In the genomic region with DNA sequence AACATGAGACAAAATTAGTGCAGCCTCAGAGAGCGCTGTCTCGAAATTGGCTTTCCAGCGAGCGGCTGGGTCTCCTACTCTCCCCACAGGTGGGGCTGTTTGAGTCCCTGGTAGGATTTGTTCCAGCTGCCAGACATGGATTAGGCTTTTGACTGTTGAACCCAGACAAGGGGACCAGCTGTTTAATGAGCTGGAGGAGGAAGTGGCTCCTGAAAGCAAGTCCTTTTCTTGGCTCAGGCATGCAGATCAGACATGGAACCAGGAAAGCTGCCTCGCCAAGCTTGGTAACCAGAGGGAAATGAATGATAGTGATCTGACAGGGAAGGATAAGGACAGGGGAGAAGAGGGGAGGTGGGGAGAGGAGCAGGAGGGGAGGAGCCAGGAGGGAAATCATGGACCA, we compare ENCODE assay signal across 17 cellular contexts.
DNase-seq lines count a peak whose midpoint lies in the region; TF ChIP-seq lines count a peak whose summit lies in the region.
"Had no signal": no experiment of that assay in that cellular context is flagged by ENCODE, and none has a peak within 500 bp of the region (broad histone marks: within the 10 kb centered on the region; RNA-seq: fewer than 3 reads in every experiment).

No MANE protein-coding gene starts in this region.

- no peaks in the 10 kb centered on the region for H3K9me3 Mint-ChIP-seq in nephron progenitor cell
- H3K9me3 Mint-ChIP-seq: activated naive CD8-positive, alpha-beta T cell treated with anti-CD3 and anti-CD28 coated beads for 36 hours; activated T-helper 17 cell treated with anti-CD3 and anti-CD28 coated beads, Interleukin-2, amount 50 U/mL, for 72 hours; natural killer cell; stimulated activated naive B cell treated with anti-CD40 and anti-IgM and Interleukin-4, amounts not matched to agents 10 μg/mL and 1 μg/mL and 100 μg/mL, for 72 hours had no signal

- H3K27me3 ChIP-seq in SJCRH30: no peaks in the 10 kb centered on the region
- H3K27me3 ChIP-seq in transverse colon: peaks cover 57% of the 10 kb centered on the region
- H3K27me3 ChIP-seq: gastrocnemius medialis had no signal

- H3K4me3 ChIP-seq in SJCRH30: no peak overlapping the region
- H3K4me3 ChIP-seq in transverse colon: no peak overlapping the region
- H3K4me3 ChIP-seq: gastrocnemius medialis, sigmoid colon had no signal

- DNase-seq in DMS 273 (lab: John Stamatoyannopoulos, UW; ENCODE audit: unreplicated experiment): peak; percentile 94
- peak; percentile 49 for DNase-seq in NCI-H1092 (lab: John Stamatoyannopoulos, UW)
- peak; percentile 86 to 95 for DNase-seq in SJCRH30
- no peak for DNase-seq in nephron progenitor cell
- no peak for DNase-seq in transverse colon
- no peak for DNase-seq in NAMALWA (ENCODE audit: low spot score)
- DNase-seq in stimulated activated CD4-positive, alpha-beta T cell treated with anti-CD3 and anti-CD28 coated beads, Interleukin-12 subunit alpha, Interleukin-12 subunit beta, amount 100 ng/mL, for 4 hours: no peak
- DNase-seq: activated CD4-positive, alpha-beta T cell treated with anti-CD3 and anti-CD28 coated beads for 48 hours; activated naive CD8-positive, alpha-beta T cell treated with anti-CD3 and anti-CD28 coated beads for 36 hours; effector CD4-positive, alpha-beta T cell; EL; gastrocnemius medialis; natural killer cell; sigmoid colon; stimulated activated CD4-positive, alpha-beta T cell treated with anti-CD3 and anti-CD28 coated beads, Interleukin-1b, Interleukin-23, amount 100 ng/mL, for 48 hours; stimulated activated naive B cell treated with anti-CD40 and anti-IgM and Interleukin-4, amounts not matched to agents 10 μg/mL and 1 μg/mL and 100 μg/mL, for 72 hours had no signal

- peaks cover 82% of the 10 kb centered on the region for H3K4me1 Mint-ChIP-seq in nephron progenitor cell
- H3K4me1 Mint-ChIP-seq: activated naive CD8-positive, alpha-beta T cell treated with anti-CD3 and anti-CD28 coated beads for 36 hours; activated T-helper 17 cell treated with anti-CD3 and anti-CD28 coated beads, Interleukin-2, amount 50 U/mL, for 72 hours had no signal

- in situ Hi-C loops in transverse colon (cut with MboI; ENCODE audit: low pct_ligation_motif_present in 1 of 4, low pct_unique_long_range_greater_than_20kb in 1 of 4, low sequenced_read_pairs in 3 of 4): loop anchor here in 2 of 4 donors (25.0 kb wide), 1 partner anchor 295 kb away; no protein-coding TSS in a partner anchor

- H3K27me3 Mint-ChIP-seq in nephron progenitor cell (ENCODE audit: low read depth, poor library complexity): peaks cover 18% of the 10 kb centered on the region

- peak overlapping the region; percentile 3 for H3K4me3 Mint-ChIP-seq in nephron progenitor cell
- H3K4me3 Mint-ChIP-seq: activated naive CD8-positive, alpha-beta T cell treated with anti-CD3 and anti-CD28 coated beads for 36 hours; activated T-helper 17 cell treated with anti-CD3 and anti-CD28 coated beads, Interleukin-2, amount 50 U/mL, for 72 hours; natural killer cell; stimulated activated naive B cell treated with anti-CD40 and anti-IgM and Interleukin-4, amounts not matched to agents 10 μg/mL and 1 μg/mL and 100 μg/mL, for 72 hours had no signal

- H3K27ac ChIP-seq in SJCRH30 (peak overlapping the region; percentile 29), transverse colon (no peak overlapping the region)
- H3K27ac ChIP-seq: gastrocnemius medialis, sigmoid colon had no signal

- no peak for TF ChIP-seq EP300 in transverse colon (IDR thresholded peaks at IDR 0.05; ENCODE audit: low read depth)

- H3K9me3 ChIP-seq in SJCRH30 (replicated peaks) (no peaks in the 10 kb centered on the region), transverse colon (no peaks in the 10 kb centered on the region)
- H3K9me3 ChIP-seq: gastrocnemius medialis, sigmoid colon had no signal

- H3K36me3 Mint-ChIP-seq in nephron progenitor cell (ENCODE audit: low read depth): no peaks in the 10 kb centered on the region
- H3K36me3 Mint-ChIP-seq: activated naive CD8-positive, alpha-beta T cell treated with anti-CD3 and anti-CD28 coated beads for 36 hours; natural killer cell; stimulated activated naive B cell treated with anti-CD40 and anti-IgM and Interleukin-4, amounts not matched to agents 10 μg/mL and 1 μg/mL and 100 μg/mL, for 72 hours had no signal

- WGBS in transverse colon (ENCODE audit: low coverage in 1 of 2), 2 donors: 55% methylated on average over 5 of the region's 5 CpGs; no CpG with 5 or more reads in 1 of the 2 donors

- peaks cover 26% of the 10 kb centered on the region for H3K4me1 ChIP-seq in SJCRH30
- H3K4me1 ChIP-seq in transverse colon: peaks cover 0 to 14% (median 11%) of the 10 kb centered on the region in 4 donors

- intact Hi-C loops in transverse colon (cut with DNase I; ENCODE audit: low total_unique reads): no loop called here

- no peak for TF ChIP-seq POLR2A in transverse colon (IDR thresholded peaks at IDR 0.05)

- no peak for TF ChIP-seq CTCF in nephron progenitor cell (IDR thresholded peaks at IDR 0.05)
- TF ChIP-seq CTCF in transverse colon (IDR thresholded peaks at IDR 0.05): no peak

- H3K27ac Mint-ChIP-seq in nephron progenitor cell: peak overlapping the region; percentile 23
- H3K27ac Mint-ChIP-seq: activated T-helper 17 cell treated with anti-CD3 and anti-CD28 coated beads, Interleukin-2, amount 50 U/mL, for 72 hours; natural killer cell; stimulated activated naive B cell treated with anti-CD40 and anti-IgM and Interleukin-4, amounts not matched to agents 10 μg/mL and 1 μg/mL and 100 μg/mL, for 72 hours had no signal

- H3K36me3 ChIP-seq in SJCRH30: no peaks in the 10 kb centered on the region
- H3K36me3 ChIP-seq in transverse colon: no peaks in the 10 kb centered on the region
- H3K36me3 ChIP-seq: gastrocnemius medialis, sigmoid colon had no signal

Comparison
In these comparisons a context has a peak if more than half of its experiments do, and no peak if none do; other contexts are left out.
1. DNase-seq: peak in DMS 273 (single experiment), NCI-H1092 (single experiment) and SJCRH30 (2 of 2); none in nephron progenitor cell (single experiment), transverse colon (single experiment), NAMALWA (single experiment) and stimulated activated CD4-positive, alpha-beta T cell treated with anti-CD3 and anti-CD28 coated beads, Interleukin-12 subunit alpha, Interleukin-12 subunit beta, amount 100 ng/mL, for 4 hours (single experiment).